In genomic region chr3:49785565-49786356, GRCh38 we compare ENCODE assay signal across 8 cellular contexts. TPM values are rescaled to one million over a fixed set of nuclear protein-coding genes. Genes with fewer than 3 reads are reported as not detected.
DNase-seq lines count a peak whose midpoint lies in the region; ATAC-seq, FAIRE-seq and TF ChIP-seq lines count a peak whose summit lies in the region.

No MANE protein-coding gene starts in this region.

- H3K27ac Mint-ChIP-seq in CD4-positive, CD25-positive, alpha-beta regulatory T cell: peak overlapping the region; percentile 92 to 97 (median 93)
- peak overlapping the region; percentile 91 for H3K27ac Mint-ChIP-seq in T-helper 2 cell treated with Interferon-gamma antibody and Interleukin-4, amounts not matched to agents 5 μg/mL and 100 μg/mL, for 36 hours

- TF ChIP-seq POLR2A in H1 (IDR thresholded peaks at IDR 0.05; ENCODE audit: control extremely low read depth in 1 of 2, low read depth in 2 of 2, low read length in 2 of 2): no peak

- no peak overlapping the region for H2BK20ac ChIP-seq in H1 (ENCODE audit: low read length)

- H4K5ac ChIP-seq in H1 (ENCODE audit: insufficient read length, low read depth, low read length): no peak overlapping the region

- WGBS in H1 (ENCODE audit: extremely low coverage in 1 of 2, insufficient coverage in 1 of 2, insufficient read length in 1 of 2, insufficient replicate concordance in 2 of 2, low coverage in 1 of 2, low lambda C conversion rate in 2 of 2, missing lambda C conversion rate in 1 of 2), 2 experiments: 12% methylated on average over 27 of the region's 50 CpGs; no CpG with 5 or more reads in 1 of the 2 experiments

- H3K27me3 ChIP-seq in CD4-positive, CD25-positive, alpha-beta regulatory T cell (ENCODE audit: control insufficient read depth, insufficient read depth, low read length): no peaks in the 10 kb centered on the region
- H3K27me3 ChIP-seq in H1 (replicated peaks in 1 of 4; ENCODE audit: control insufficient read depth in 3 of 4, extremely low read depth in 1 of 4, insufficient read depth in 3 of 4, low read length in 3 of 4) (peaks cover 0 to 2% (median 0%) of the 10 kb centered on the region in 4 experiments; a peak in 2 of 7 replicates), mononuclear cell (ENCODE audit: insufficient read depth, low read length) (no peaks in the 10 kb centered on the region)

- peak overlapping the region; percentile 91 for H3K4me3 ChIP-seq in CD4-positive, CD25-positive, alpha-beta regulatory T cell (ENCODE audit: low read depth, low read length)
- peak overlapping the region; percentile 75 to 95 (median 86) for H3K4me3 ChIP-seq in H1 (ENCODE audit: extremely low read depth in 1 of 4, insufficient read depth in 2 of 4, low read depth in 3 of 4, low read length in 4 of 4)
- H3K4me3 ChIP-seq in mononuclear cell (ENCODE audit: low read length): peak overlapping the region; percentile 98

- POLR2A ChIA-PET in H1 (lab: Charles Lee; ENCODE audit: partially characterized antibody): interaction anchor here (0.9 to 3.3 kb wide), 8 partner anchors 14 to 83 kb away, joined by 3 to 18 read pairs (median 4); partner anchors contain the start of genes AMIGO3 and GMPPB

- H2BK15ac ChIP-seq in H1 (ENCODE audit: low read length): no peak overlapping the region

- peak overlapping the region; percentile 44 for H3K4ac ChIP-seq in H1 (replicated peaks; ENCODE audit: insufficient read length, low read depth, low read length)

- H2AK5ac ChIP-seq in H1 (ENCODE audit: low read depth, low read length): no peak overlapping the region

- peaks cover 9 to 56% (median 32%) of the 10 kb centered on the region in 4 donors for H3K4me1 Mint-ChIP-seq in CD4-positive, CD25-positive, alpha-beta regulatory T cell
- peaks cover 25% of the 10 kb centered on the region for H3K4me1 Mint-ChIP-seq in T-helper 2 cell treated with Interferon-gamma antibody and Interleukin-4, amounts not matched to agents 5 μg/mL and 100 μg/mL, for 36 hours (ENCODE audit: low read depth)

- peaks cover 0 to 6% of the 10 kb centered on the region in 2 experiments for H4K20me1 ChIP-seq in H1 (replicated peaks in 1 of 2; ENCODE audit: control insufficient read depth in 1 of 2, insufficient read depth in 2 of 2, low read length in 2 of 2)

- no peak for TF ChIP-seq CTCF in H1 (IDR thresholded peaks at IDR 0.05; ENCODE audit: control extremely low read depth in 1 of 3, insufficient read depth in 1 of 3, low read depth in 1 of 3, low read length in 3 of 3)

- H3K23ac ChIP-seq in H1 (ENCODE audit: insufficient read length): no peak overlapping the region

- H4K8ac ChIP-seq in H1 (ENCODE audit: extremely low read depth, insufficient read depth, low read length): peak overlapping the region; percentile 79; the same call in 1 of the 2 replicates

- H2BK12ac ChIP-seq in H1 (ENCODE audit: low read depth, low read length): no peak overlapping the region

- H3K4me2 ChIP-seq in H1 (ENCODE audit: insufficient read depth in 1 of 2, low read depth in 2 of 2, low read length in 2 of 2): peak overlapping the region; percentile 91 to 94

- H4K91ac ChIP-seq in H1 (replicated peaks; ENCODE audit: insufficient read length, low read length): no peak overlapping the region

- peaks cover 23% of the 10 kb centered on the region for H3K27me3 Mint-ChIP-seq in CD4-positive, CD25-positive, alpha-beta regulatory T cell
- peaks cover 6% of the 10 kb centered on the region for H3K27me3 Mint-ChIP-seq in T-helper 2 cell treated with Interferon-gamma antibody and Interleukin-4, amounts not matched to agents 5 μg/mL and 100 μg/mL, for 36 hours (ENCODE audit: low read depth)

- H2BK5ac ChIP-seq in H1 (ENCODE audit: low read depth, low read length): no peak overlapping the region

- peak; percentile 20 to 22 for ATAC-seq in CD4-positive, CD25-positive, alpha-beta regulatory T cell (ENCODE audit: low read depth in 2 of 2)
- ATAC-seq in GM19328 (IDR thresholded peaks at IDR 0.05; ENCODE audit: unreplicated experiment): peak; percentile 36
- ATAC-seq in HG03196 (IDR thresholded peaks at IDR 0.05; ENCODE audit: unreplicated experiment): peak; percentile 47

- TF ChIP-seq EP300 in H1 (IDR thresholded peaks at IDR 0.05; ENCODE audit: borderline replicate concordance in 1 of 2, low read depth in 2 of 2, low read length in 2 of 2): no peak

- H3K14ac ChIP-seq in H1 (ENCODE audit: insufficient read length): no peak overlapping the region

- peak in 2 of 3 donors; percentile 13 to 51 for DNase-seq in CD4-positive, CD25-positive, alpha-beta regulatory T cell
- no peak for DNase-seq in T-helper 2 cell treated with Interferon-gamma antibody and Interleukin-4, amounts not matched to agents 5 μg/mL and 100 μg/mL, for 36 hours (ENCODE audit: low spot score)
- DNase-seq in H1 (ENCODE audit: low read depth in 1 of 2, low spot score in 2 of 2): no peak
- DNase-seq in urothelium cell line (ENCODE audit: low spot score): peak; percentile 49
- no peak for DNase-seq in medulla oblongata (ENCODE audit: extremely low spot score)

- peak overlapping the region; percentile 75 to 95 (median 84) for H3K9ac ChIP-seq in H1 (replicated peaks in 1 of 4; ENCODE audit: extremely low read depth in 1 of 4, low read depth in 3 of 4, low read length in 3 of 4)

- H2AFZ ChIP-seq in H1 (ENCODE audit: low read length): peak overlapping the region; percentile 64; the same call in 1 of the 2 replicates

- H3K79me2 ChIP-seq in H1 (ENCODE audit: control insufficient read depth in 1 of 2, insufficient read depth in 2 of 2, low read length in 2 of 2): peaks cover 0 to 41% of the 10 kb centered on the region in 2 experiments; a peak in 2 of 4 replicates

- TF ChIP-seq RAD21 in H1 (IDR thresholded peaks at IDR 0.05 in 1 of 2, conservative IDR thresholded peaks at IDR 0.05 in 1 of 2; ENCODE audit: low read depth in 2 of 2, low read length in 2 of 2): no peak

- H3K9me3 ChIP-seq in CD4-positive, CD25-positive, alpha-beta regulatory T cell (ENCODE audit: control insufficient read depth in 2 of 2, low read length in 2 of 2): no peaks in the 10 kb centered on the region
- no peaks in the 10 kb centered on the region for H3K9me3 ChIP-seq in H1 (ENCODE audit: insufficient read depth in 2 of 2, low read depth in 1 of 2, low read length in 1 of 2)
- H3K9me3 ChIP-seq in mononuclear cell (ENCODE audit: low read depth, low read length): no peaks in the 10 kb centered on the region

- H3K4me1 ChIP-seq in CD4-positive, CD25-positive, alpha-beta regulatory T cell (ENCODE audit: control insufficient read depth, insufficient read depth, low read length, poor library complexity, severe bottlenecking): peaks cover 39% of the 10 kb centered on the region
- peaks cover 0 to 5% (median 2%) of the 10 kb centered on the region in 4 experiments; a peak in 2 of 7 replicates for H3K4me1 ChIP-seq in H1 (replicated peaks in 1 of 4; ENCODE audit: control insufficient read depth in 3 of 4, insufficient read depth in 4 of 4, low read length in 3 of 4)
- H3K4me1 ChIP-seq in mononuclear cell (ENCODE audit: insufficient read depth, low read length): peaks cover 28% of the 10 kb centered on the region

- peak overlapping the region; percentile 93 to 99 (median 96) for H3K4me3 Mint-ChIP-seq in CD4-positive, CD25-positive, alpha-beta regulatory T cell
- H3K4me3 Mint-ChIP-seq in T-helper 2 cell treated with Interferon-gamma antibody and Interleukin-4, amounts not matched to agents 5 μg/mL and 100 μg/mL, for 36 hours: peak overlapping the region; percentile 94

- H3K9me3 Mint-ChIP-seq in CD4-positive, CD25-positive, alpha-beta regulatory T cell: no peaks in the 10 kb centered on the region
- H3K9me3 Mint-ChIP-seq in T-helper 2 cell treated with Interferon-gamma antibody and Interleukin-4, amounts not matched to agents 5 μg/mL and 100 μg/mL, for 36 hours: no peaks in the 10 kb centered on the region

- FAIRE-seq in H1 (lab: Jason Lieb, UNC) (no peak), urothelium cell line (lab: Jason Lieb, UNC) (no peak)

- peaks cover 16% of the 10 kb centered on the region for H3K36me3 Mint-ChIP-seq in CD4-positive, CD25-positive, alpha-beta regulatory T cell
- peaks cover 14% of the 10 kb centered on the region for H3K36me3 Mint-ChIP-seq in T-helper 2 cell treated with Interferon-gamma antibody and Interleukin-4, amounts not matched to agents 5 μg/mL and 100 μg/mL, for 36 hours (ENCODE audit: low read depth)

- peaks cover 8% of the 10 kb centered on the region; the same call in 1 of the 2 replicates for H3K79me1 ChIP-seq in H1 (ENCODE audit: low read depth, low read length)

- CTCF ChIA-PET in H1 (lab: Charles Lee; ENCODE audit: partially characterized antibody): interaction anchor here (0.5 to 3.6 kb wide), 6 partner anchors 9 to 110 kb away, joined by 3 to 20 read pairs (median 4); partner anchors contain the start of gene AMIGO3

- peaks cover 8% of the 10 kb centered on the region; the same call in 1 of the 2 replicates for H3K23me2 ChIP-seq in H1 (ENCODE audit: low read depth, low read length)

- peaks cover 12% of the 10 kb centered on the region for H3K36me3 ChIP-seq in CD4-positive, CD25-positive, alpha-beta regulatory T cell (ENCODE audit: control insufficient read depth, insufficient read depth, low read length)
- peaks cover 0 to 8% (median 3%) of the 10 kb centered on the region in 4 experiments; a peak in 5 of 8 replicates for H3K36me3 ChIP-seq in H1 (ENCODE audit: control insufficient read depth in 2 of 4, insufficient read depth in 4 of 4, low read length in 3 of 4)

- no peak overlapping the region for H3K18ac ChIP-seq in H1 (ENCODE audit: extremely low read depth, low read length)

- H3K56ac ChIP-seq in H1 (replicated peaks; ENCODE audit: insufficient read length, low read depth, low read length): no peak overlapping the region

- no peak overlapping the region for H2BK120ac ChIP-seq in H1 (replicated peaks; ENCODE audit: low read depth, low read length)

- H3K27ac ChIP-seq in CD4-positive, CD25-positive, alpha-beta regulatory T cell (ENCODE audit: insufficient read depth, low read length, poor library complexity, severe bottlenecking): peak overlapping the region; percentile 92
- H3K27ac ChIP-seq in H1 (ENCODE audit: low read depth, low read length): peak overlapping the region; percentile 74

RNA-seq across cellular contexts. Expression of gene IP6K1, which starts 0.6 kb away (rescaled TPM):
- 61.5 TPM for total RNA-seq in CD4-positive, CD25-positive, alpha-beta regulatory T cell
- 10 to 100 TPM; 31.6 to 39.6 (median 32.2) TPM for polyA plus RNA-seq in CD4-positive, CD25-positive, alpha-beta regulatory T cell
- 35.2 and 36.3 TPM in 2 replicates for total RNA-seq in H1 (2021; fragmentation: NEBNext Ultra II Directional; extraction: Animal tissue kit (Norgen Biotek cat#: 25700))
- polyA plus RNA-seq in H1 (2011; rRNA removed): 31.5 and 43.9 TPM in 2 replicates
- polyA plus RNA-seq in H1 (2011; cell fraction: cytosol; rRNA removed): 35.7 TPM
- 57.3 TPM for polyA plus RNA-seq in H1 (2011; cell fraction: nucleus; rRNA removed)
- polyA plus RNA-seq in H1 (2012, experiment 1 of 2): 24.6 to 29.9 TPM (median 26.4 TPM) in 4 replicates
- 31.3 TPM for polyA plus RNA-seq in H1 (2012, experiment 2 of 2)
- polyA plus RNA-seq in H1 (2013, experiment 1 of 2): 15.2 TPM
- 15.8 TPM for polyA plus RNA-seq in H1 (2013, experiment 2 of 2)
- 93.9 and 111 TPM in 2 replicates for polyA minus RNA-seq in H1 (2011; rRNA and poly(A)+ RNA removed)
- polyA minus RNA-seq in H1 (2011; cell fraction: cytosol; rRNA and poly(A)+ RNA removed): 35.8 TPM
- 20.8 TPM for polyA minus RNA-seq in H1 (2011; cell fraction: nucleus; rRNA and poly(A)+ RNA removed)
- 31.7 TPM for total RNA-seq in mononuclear cell

RNA-seq across cellular contexts. Expression of gene CDHR4, which starts 13.9 kb away (rescaled TPM):
- 0.32 TPM for total RNA-seq in CD4-positive, CD25-positive, alpha-beta regulatory T cell
- polyA plus RNA-seq in CD4-positive, CD25-positive, alpha-beta regulatory T cell: not detected
- 0.50 and 0.54 TPM in 2 replicates for total RNA-seq in H1 (2021; fragmentation: NEBNext Ultra II Directional; extraction: Animal tissue kit (Norgen Biotek cat#: 25700))
- polyA plus RNA-seq in H1 (2011; rRNA removed): 0.60 and 0.96 TPM in 2 replicates
- 0.89 TPM for polyA plus RNA-seq in H1 (2011; cell fraction: cytosol; rRNA removed)
- polyA plus RNA-seq in H1 (2011; cell fraction: nucleus; rRNA removed): 6.2 TPM
- polyA plus RNA-seq in H1 (2012, experiment 1 of 2): 0.38 to 0.50 TPM (median 0.42 TPM) in 4 replicates
- polyA plus RNA-seq in H1 (2012, experiment 2 of 2): not detected
- 0.18 TPM for polyA plus RNA-seq in H1 (2013, experiment 1 of 2)
- 0.17 TPM for polyA plus RNA-seq in H1 (2013, experiment 2 of 2)
- polyA minus RNA-seq in H1 (2011; rRNA and poly(A)+ RNA removed): 0.66 and 0.71 TPM in 2 replicates
- polyA minus RNA-seq in H1 (2011; cell fraction: cytosol; rRNA and poly(A)+ RNA removed): not detected
- polyA minus RNA-seq in H1 (2011; cell fraction: nucleus; rRNA and poly(A)+ RNA removed): 1.00 TPM
- not detected for total RNA-seq in mononuclear cell

RNA-seq across cellular contexts. Expression of gene INKA1, which starts 17.3 kb away (rescaled TPM):
- 1.2 TPM for total RNA-seq in CD4-positive, CD25-positive, alpha-beta regulatory T cell
- 1 to 10 TPM in 1 of 4 donors, under 1 TPM in 3; 0.62 to 1.0 (median 0.82) TPM for polyA plus RNA-seq in CD4-positive, CD25-positive, alpha-beta regulatory T cell
- total RNA-seq in H1 (2021; fragmentation: NEBNext Ultra II Directional; extraction: Animal tissue kit (Norgen Biotek cat#: 25700)): 1.3 and 1.8 TPM in 2 replicates
- polyA plus RNA-seq in H1 (2011; rRNA removed): 4.7 and 4.8 TPM in 2 replicates
- polyA plus RNA-seq in H1 (2011; cell fraction: cytosol; rRNA removed): 3.4 TPM
- 4.0 TPM for polyA plus RNA-seq in H1 (2011; cell fraction: nucleus; rRNA removed)
- 0.70 to 2.1 TPM (median 1.8 TPM) in 4 replicates for polyA plus RNA-seq in H1 (2012, experiment 1 of 2)
- 1.6 TPM for polyA plus RNA-seq in H1 (2012, experiment 2 of 2)
- 1.7 TPM for polyA plus RNA-seq in H1 (2013, experiment 1 of 2)
- 1.7 TPM for polyA plus RNA-seq in H1 (2013, experiment 2 of 2)
- 1.6 and 2.1 TPM in 2 replicates for polyA minus RNA-seq in H1 (2011; rRNA and poly(A)+ RNA removed)
- 1.1 TPM for polyA minus RNA-seq in H1 (2011; cell fraction: cytosol; rRNA and poly(A)+ RNA removed)
- polyA minus RNA-seq in H1 (2011; cell fraction: nucleus; rRNA and poly(A)+ RNA removed): 3.2 TPM
- total RNA-seq in mononuclear cell: 1.5 TPM

RNA-seq across cellular contexts. Expression of gene UBA7, which starts 28.0 kb away (rescaled TPM):
- 201 TPM for total RNA-seq in CD4-positive, CD25-positive, alpha-beta regulatory T cell
- 10 to 100 TPM; 30.6 to 41.8 (median 37.4) TPM for polyA plus RNA-seq in CD4-positive, CD25-positive, alpha-beta regulatory T cell
- 0.34 and 1.9 TPM in 2 replicates for total RNA-seq in H1 (2021; fragmentation: NEBNext Ultra II Directional; extraction: Animal tissue kit (Norgen Biotek cat#: 25700))
- polyA plus RNA-seq in H1 (2011; rRNA removed): 0.65 and 1.8 TPM in 2 replicates
- polyA plus RNA-seq in H1 (2011; cell fraction: cytosol; rRNA removed): 1.6 TPM
- polyA plus RNA-seq in H1 (2011; cell fraction: nucleus; rRNA removed): 8.9 TPM
- 0.66 to 1.4 TPM (median 0.97 TPM) in 4 replicates for polyA plus RNA-seq in H1 (2012, experiment 1 of 2)
- 0.46 TPM for polyA plus RNA-seq in H1 (2012, experiment 2 of 2)
- polyA plus RNA-seq in H1 (2013, experiment 1 of 2): 0.26 TPM
- 0.22 TPM for polyA plus RNA-seq in H1 (2013, experiment 2 of 2)
- polyA minus RNA-seq in H1 (2011; rRNA and poly(A)+ RNA removed): 1.3 TPM in 1 of 2 replicates, not detected in the other
- not detected for polyA minus RNA-seq in H1 (2011; cell fraction: cytosol; rRNA and poly(A)+ RNA removed)
- polyA minus RNA-seq in H1 (2011; cell fraction: nucleus; rRNA and poly(A)+ RNA removed): 2.8 TPM
- total RNA-seq in mononuclear cell: 57.9 TPM

Comparison
In these comparisons a context has a peak if more than half of its experiments do, and no peak if none do; other contexts are left out.
1. DNase-seq: peak in CD4-positive, CD25-positive, alpha-beta regulatory T cell (2 of 3) and urothelium cell line (single experiment); none in T-helper 2 cell treated with Interferon-gamma antibody and Interleukin-4, amounts not matched to agents 5 μg/mL and 100 μg/mL, for 36 hours (single experiment), H1 (0 of 2) and medulla oblongata (single experiment).
2. Peak in every context shown above with its lines, with median percentiles within 50 percentile points of each other: ATAC-seq and H3K4me3 ChIP-seq.